8 cellular contexts compared by ENCODE assay signal in genomic region chr1:155324041-155324716, GRCh38. TPM values are rescaled to one million over a fixed set of nuclear protein-coding genes. Genes with fewer than 3 reads are reported as not detected.
DNase-seq lines count a peak whose midpoint lies in the region; ATAC-seq and TF ChIP-seq lines count a peak whose summit lies in the region.

No MANE protein-coding gene starts in this region.

- no peaks in the 10 kb centered on the region for H3K9me3 ChIP-seq in right lobe of liver

- 1% methylated on average over 17 of the region's 44 CpGs for WGBS in right lobe of liver (ENCODE audit: insufficient coverage, low coverage, low lambda C conversion rate, missing lambda C conversion rate)

- peaks cover 0 to 5% (median 0%) of the 10 kb centered on the region in 4 donors for H3K36me3 ChIP-seq in right lobe of liver

- intact Hi-C loops in right lobe of liver (cut with DNase I), result loop anchor here (5.0 kb wide), 1 partner anchor 47 kb away; the partner anchor contains the start of gene HCN3 (in 2 of the 2)

- no peaks in the 10 kb centered on the region for H3K27me3 ChIP-seq in right lobe of liver

- TF ChIP-seq POLR2A in right lobe of liver (IDR thresholded peaks at IDR 0.05), result peak; percentile 66

- TF ChIP-seq CTCF in right lobe of liver (IDR thresholded peaks at IDR 0.05), result no peak

- peak; percentile 60 for ATAC-seq in GM19372 (IDR thresholded peaks at IDR 0.05; ENCODE audit: low read depth, unreplicated experiment)
- ATAC-seq in HG03565 (IDR thresholded peaks at IDR 0.05; ENCODE audit: unreplicated experiment), result peak; percentile 32
- ATAC-seq in right lobe of liver, result peak; percentile 84 to 93 (median 88)

- peak overlapping the region; percentile 73 to 93 (median 87) for H3K4me3 ChIP-seq in right lobe of liver

- H3K27ac ChIP-seq in right lobe of liver, result peak overlapping the region; percentile 79 to 94 (median 84)

- DNase-seq in C1 segment of cervical spinal cord (lab: John Stamatoyannopoulos, UW), result peak; percentile 45 to 96 (median 88)
- DNase-seq in NCI-H774 (lab: John Stamatoyannopoulos, UW), result peak; percentile 96
- peak; percentile 95 to 97 for DNase-seq in activated CD4-positive, alpha-beta T cell treated with anti-CD3 and anti-CD28 coated beads, Interleukin-2, amount 50 U/mL, for 48 hours
- peak; percentile 68 to 95 for DNase-seq in dermis microvascular lymphatic vessel endothelial cell (ENCODE audit: low read depth in 2 of 2)
- DNase-seq in right lobe of liver, result peak; percentile 98 to 99 (median 98)
- DNase-seq in stimulated activated CD4-positive, alpha-beta T cell treated with anti-CD3 and anti-CD28 coated beads, Interleukin-4, amount 100 ng/mL, for 24 hours, result peak; percentile 92

- peaks cover 0 to 14% (median 1%) of the 10 kb centered on the region in 4 donors for H3K4me1 ChIP-seq in right lobe of liver

RNA-seq across cellular contexts. Expression of gene RUSC1, which starts 3.5 kb away (rescaled TPM):
- total RNA-seq in dermis microvascular lymphatic vessel endothelial cell (10.1 and 10.9 TPM in 2 replicates), right lobe of liver (10 to 100 TPM in 1 of 6 experiments, 1 to 10 TPM in 5; 4.6 to 12.7 (median 7.6) TPM)

RNA-seq across cellular contexts. Expression of gene FDPS, which starts 15.5 kb away (rescaled TPM):
- total RNA-seq in dermis microvascular lymphatic vessel endothelial cell, result 401 and 490 TPM in 2 replicates
- 100 to 1,000 TPM in 4 of 6 experiments, 10 to 100 TPM in 2; 51.1 to 236 (median 171) TPM for total RNA-seq in right lobe of liver

RNA-seq across cellular contexts. Expression of gene PKLR, which starts 22.9 kb away (rescaled TPM):
- total RNA-seq in dermis microvascular lymphatic vessel endothelial cell (under 0.01 TPM in 1 of 2 replicates, not detected in the other), right lobe of liver (10 to 100 TPM; 27.0 to 95.3 (median 36.1) TPM)

RNA-seq across cellular contexts. Expression of gene HCN3, which starts 46.9 kb away (rescaled TPM):
- total RNA-seq in dermis microvascular lymphatic vessel endothelial cell (0.38 and 0.51 TPM in 2 replicates), right lobe of liver (1 to 10 TPM in 4 of 6 experiments, under 1 TPM in 2; 0.56 to 1.6 (median 1.2) TPM)

RNA-seq across cellular contexts. Expression of gene CLK2, which starts 50.9 kb away (rescaled TPM):
- total RNA-seq in dermis microvascular lymphatic vessel endothelial cell (13.6 and 23.4 TPM in 2 replicates), right lobe of liver (10 to 100 TPM; 10.4 to 29.2 (median 20.2) TPM)

Comparison
In these comparisons a context has a peak if more than half of its experiments do, and no peak if none do; other contexts are left out.
1. Peak in every context shown above with its lines: DNase-seq, ATAC-seq, H3K4me3 ChIP-seq and H3K27ac ChIP-seq.
2. ATAC-seq: peak in every context shown above with its lines; median percentile 88 in right lobe of liver; 60 in GM19372; 32 in HG03565.
3. RNA of gene PKLR, which starts 22.9 kb away (total RNA-seq): 27.0 to 95.3 TPM in right lobe of liver; under 0.01 TPM in dermis microvascular lymphatic vessel endothelial cell; every median in the first group is over 10 times any median in the second.